In genomic region chr2:218479595-218479994, GRCh38 we compare ENCODE assay signal across 7 cellular contexts.
"Had no signal": no experiment of that assay in that cellular context is flagged by ENCODE, and none has a peak within 500 bp of the region (broad histone marks: within the 10 kb centered on the region; RNA-seq: fewer than 3 reads in every experiment).

No MANE protein-coding gene starts in this region.

- ATAC-seq: GM12878 had no signal

- H3K4me3 ChIP-seq: GM12878 had no signal

- DNase-seq: GDM1, GF-D8 had no signal

- FAIRE-seq: GM12878, GM12891, GM12892, GM18507, GM19239 had no signal
